In genomic region chr2:43343573-43344304, GRCh38 we compare ENCODE assay signal across 9 cellular contexts.
DNase-seq lines count a peak whose midpoint lies in the region; ATAC-seq and TF ChIP-seq lines count a peak whose summit lies in the region.
"Had no signal": no experiment of that assay in that cellular context is flagged by ENCODE, and none has a peak within 500 bp of the region (broad histone marks: within the 10 kb centered on the region; RNA-seq: fewer than 3 reads in every experiment).

No MANE protein-coding gene starts in this region.

- no peaks in the 10 kb centered on the region for H3K9me3 ChIP-seq in left lung

- no peaks in the 10 kb centered on the region for H3K9me3 Mint-ChIP-seq in Calu3 (ENCODE audit: low read depth, unreplicated experiment)

- peak overlapping the region in 1 of 2 donors; percentile 84 for H3K27ac ChIP-seq in left lung

- H3K27ac Mint-ChIP-seq in Calu3 (ENCODE audit: unreplicated experiment): no peak overlapping the region

- no peaks in the 10 kb centered on the region for H3K27me3 ChIP-seq in left lung

- H3K36me3 ChIP-seq in left lung: peaks cover 0 to 11% of the 10 kb centered on the region in 2 donors

- DNase-seq in LHCN-M2 (ENCODE audit: low read depth) (peak; percentile 72), choroid plexus epithelial cell (ENCODE audit: low read depth) (peak; percentile 95), left lung (peak in 1 of 2 donors; percentile 65), superior temporal gyrus (ENCODE audit: extremely low spot score) (peak; percentile 66), Calu3 (no peak), foreskin melanocyte (no peak)
- DNase-seq in activated CD8-positive, alpha-beta memory T cell treated with anti-CD3 and anti-CD28 coated beads for 24 hours: no peak
- DNase-seq: activated T-cell treated with anti-CD3 and anti-CD28 coated beads, Interleukin-2, amount 50 U/mL, for 48 hours had no signal

- no peaks in the 10 kb centered on the region for H3K36me3 Mint-ChIP-seq in Calu3 (ENCODE audit: insufficient read depth, unreplicated experiment)

- ATAC-seq in left lung (peak; percentile 77), HG02938 (IDR thresholded peaks at IDR 0.05; ENCODE audit: unreplicated experiment) (no peak)

- peaks cover 25 to 41% of the 10 kb centered on the region in 2 donors for H3K4me1 ChIP-seq in left lung

- no TSS peak for BruUV-seq in Calu3 (replicated peaks; lab: Mats Ljungman, UMichigan)

- intact Hi-C loops in left lung (cut with DNase I) (no loop called here), Calu3 (cut with micrococcal nuclease; ENCODE audit: unreplicated experiment) (no loop called here)

- no peaks in the 10 kb centered on the region for H3K27me3 Mint-ChIP-seq in Calu3 (ENCODE audit: unreplicated experiment)

- no peak overlapping the region for H3K4me3 ChIP-seq in choroid plexus epithelial cell (ENCODE audit: low read depth, low read length)
- H3K4me3 ChIP-seq in left lung: no peak overlapping the region

- no peak for TF ChIP-seq CTCF in choroid plexus epithelial cell (conservative IDR thresholded peaks at IDR 0.05; ENCODE audit: low read depth, low read length)
- no peak for TF ChIP-seq CTCF in left lung (IDR thresholded peaks at IDR 0.05)
- TF ChIP-seq CTCF in Calu3 (IDR thresholded peaks at IDR 0.05; ENCODE audit: unreplicated experiment): no peak

- peaks cover 51% of the 10 kb centered on the region for H3K4me1 Mint-ChIP-seq in Calu3 (ENCODE audit: low read depth, unreplicated experiment)

- no peak overlapping the region for H3K4me3 Mint-ChIP-seq in Calu3 (ENCODE audit: low read depth, unreplicated experiment)

- CTCF ChIA-PET in Calu3 (lab: Charles Lee): interaction anchor here (0.7 kb wide), 1 partner anchor 114 kb away, joined by 5 read pairs; no protein-coding TSS in a partner anchor

Comparison
In these comparisons a context has a peak if more than half of its experiments do, and no peak if none do; other contexts are left out.
1. DNase-seq: peak in LHCN-M2 (single experiment), choroid plexus epithelial cell (single experiment) and superior temporal gyrus (single experiment); none in activated CD8-positive, alpha-beta memory T cell treated with anti-CD3 and anti-CD28 coated beads for 24 hours (single experiment), Calu3 (single experiment) and foreskin melanocyte (single experiment).